ENCODE assay signal across 25 cellular contexts in the genomic region with DNA sequence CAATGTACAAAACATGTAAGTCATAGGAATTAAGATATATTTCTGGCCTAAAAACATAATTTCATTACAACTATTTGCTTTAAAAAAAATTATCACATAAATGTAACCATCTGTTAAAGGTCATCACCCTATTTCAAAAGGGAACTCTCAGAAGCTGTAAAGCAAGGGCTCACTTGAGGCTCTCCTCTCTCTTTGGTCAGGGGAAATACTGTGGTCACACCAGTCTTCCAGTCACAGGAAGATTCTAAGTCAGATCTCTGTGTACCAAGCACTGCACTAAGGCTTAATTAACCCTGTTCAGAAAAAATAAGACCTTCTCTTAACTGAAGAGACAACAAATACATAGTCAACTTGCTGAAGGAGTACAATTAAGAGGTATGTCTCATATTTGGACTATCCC.
DNase-seq lines count a peak whose midpoint lies in the region; ATAC-seq and TF ChIP-seq lines count a peak whose summit lies in the region.
"Had no signal": no experiment of that assay in that cellular context is flagged by ENCODE, and none has a peak within 500 bp of the region (broad histone marks: within the 10 kb centered on the region; RNA-seq: fewer than 3 reads in every experiment).

No MANE protein-coding gene starts in this region.

- H3K4me3 ChIP-seq in foreskin fibroblast (ENCODE audit: low read depth in 1 of 2, low read length in 2 of 2) = no peak overlapping the region
- H3K4me3 ChIP-seq: BLaER1, GM23248 had no signal

- H3K27ac Mint-ChIP-seq in WTC11 = 0 out of 2 replicates have a peak overlapping the region, but pooled peaks have one; percentile 75

- H3K36me3 Mint-ChIP-seq in WTC11 = peaks cover 3% of the 10 kb centered on the region; the same call in 1 of the 2 replicates

- POLR2A ChIA-PET in WTC11 (lab: Charles Lee) = no interaction called here

- ATAC-seq in GM18502 (IDR thresholded peaks at IDR 0.05; ENCODE audit: poor library complexity, unreplicated experiment) = peak; percentile 58
- peak; percentile 52 for ATAC-seq in GM21786 (IDR thresholded peaks at IDR 0.05; ENCODE audit: unreplicated experiment)
- ATAC-seq in WTC11 = no peak

- H3K9me3 Mint-ChIP-seq in WTC11 = no peaks in the 10 kb centered on the region
- H3K9me3 Mint-ChIP-seq: CD4-positive, CD25-positive, alpha-beta regulatory T cell; H9 had no signal

- H3K27me3 Mint-ChIP-seq in WTC11 (ENCODE audit: low read depth) = no peaks in the 10 kb centered on the region
- H3K27me3 Mint-ChIP-seq: CD4-positive, CD25-positive, alpha-beta regulatory T cell had no signal

- no peak overlapping the region for H3K4me3 Mint-ChIP-seq in WTC11
- H3K4me3 Mint-ChIP-seq: CD4-positive, CD25-positive, alpha-beta regulatory T cell; H9 had no signal

- CTCF ChIA-PET in WTC11 (lab: Charles Lee) = interaction anchor here (2.3 kb wide), 1 partner anchor 8 kb away, joined by 20 read pairs; no protein-coding TSS in a partner anchor

- DNase-seq in OCI-M1 (lab: John Stamatoyannopoulos, UW) (peak; percentile 17), WTC11 (ENCODE audit: low spot score) (no peak), mucosa of gallbladder (ENCODE audit: low spot score) (no peak), foreskin fibroblast (no peak), Ammon's horn (ENCODE audit: low spot score) (no peak)
- DNase-seq: 8988T; ACHN; CD4-positive, CD25-positive, alpha-beta regulatory T cell; DMS153; DND-41; GM23248; H9; IMR-90; NCI-H1092 treated with DMSO at 0.1 percent for 48 hours; NCI-H1436; NCI-H187; NCI-H2081 treated with DMSO at 0.1 percent for 48 hours; NCI-H2171; NCI-H226; NCI-H510A; NCI-H69; SIG-M5 had no signal

- H3K4me1 Mint-ChIP-seq in WTC11 = peaks cover 22% of the 10 kb centered on the region

- TF ChIP-seq CTCF in WTC11 (IDR thresholded peaks at IDR 0.05) (no peak), foreskin fibroblast (IDR thresholded peaks at IDR 0.05; ENCODE audit: low read depth, low read length) (no peak)

TF ChIP-seq in WTC11, 78 proteins besides CTCF, POLR2A, EP300 and RAD21:
- TF ChIP-seq, protein P1, sequence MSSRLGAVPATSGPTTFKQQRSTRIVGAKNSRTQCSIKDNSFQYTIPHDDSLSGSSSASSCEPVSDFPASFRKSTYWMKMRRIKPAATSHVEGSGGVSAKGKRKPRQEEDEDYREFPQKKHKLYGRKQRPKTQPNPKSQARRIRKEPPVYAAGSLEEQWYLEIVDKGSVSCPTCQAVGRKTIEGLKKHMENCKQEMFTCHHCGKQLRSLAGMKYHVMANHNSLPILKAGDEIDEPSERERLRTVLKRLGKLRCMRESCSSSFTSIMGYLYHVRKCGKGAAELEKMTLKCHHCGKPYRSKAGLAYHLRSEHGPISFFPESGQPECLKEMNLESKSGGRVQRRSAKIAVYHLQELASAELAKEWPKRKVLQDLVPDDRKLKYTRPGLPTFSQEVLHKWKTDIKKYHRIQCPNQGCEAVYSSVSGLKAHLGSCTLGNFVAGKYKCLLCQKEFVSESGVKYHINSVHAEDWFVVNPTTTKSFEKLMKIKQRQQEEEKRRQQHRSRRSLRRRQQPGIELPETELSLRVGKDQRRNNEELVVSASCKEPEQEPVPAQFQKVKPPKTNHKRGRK (CRISPR knock-in tag; IDR thresholded peaks at IDR 0.05; ENCODE audit: borderline replicate concordance) = no peak
- no peak for TF ChIP-seq HMGA2 (CRISPR knock-in tag; IDR thresholded peaks at IDR 0.05)
- TF ChIP-seq KAT7 (CRISPR knock-in tag; IDR thresholded peaks at IDR 0.05; ENCODE audit: borderline replicate concordance) = no peak
- TF ChIP-seq, protein P2, sequence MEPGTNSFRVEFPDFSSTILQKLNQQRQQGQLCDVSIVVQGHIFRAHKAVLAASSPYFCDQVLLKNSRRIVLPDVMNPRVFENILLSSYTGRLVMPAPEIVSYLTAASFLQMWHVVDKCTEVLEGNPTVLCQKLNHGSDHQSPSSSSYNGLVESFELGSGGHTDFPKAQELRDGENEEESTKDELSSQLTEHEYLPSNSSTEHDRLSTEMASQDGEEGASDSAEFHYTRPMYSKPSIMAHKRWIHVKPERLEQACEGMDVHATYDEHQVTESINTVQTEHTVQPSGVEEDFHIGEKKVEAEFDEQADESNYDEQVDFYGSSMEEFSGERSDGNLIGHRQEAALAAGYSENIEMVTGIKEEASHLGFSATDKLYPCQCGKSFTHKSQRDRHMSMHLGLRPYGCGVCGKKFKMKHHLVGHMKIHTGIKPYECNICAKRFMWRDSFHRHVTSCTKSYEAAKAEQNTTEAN (CRISPR knock-in tag; IDR thresholded peaks at IDR 0.05) = no peak
- TF ChIP-seq ETV6 (CRISPR knock-in tag; IDR thresholded peaks at IDR 0.05) = no peak
- no peak for TF ChIP-seq ATF1 (CRISPR knock-in tag; IDR thresholded peaks at IDR 0.05)
- TF ChIP-seq SMAD3 (CRISPR knock-in tag; IDR thresholded peaks at IDR 0.05; ENCODE audit: borderline replicate concordance) = no peak
TF ChIP-seq in WTC11: peak in this region for 0.
